Comparison of ENCODE assay signal across 13 cellular contexts in genomic region chr10:12717981-12718707, GRCh38.
DNase-seq lines count a peak whose midpoint lies in the region; ATAC-seq and TF ChIP-seq lines count a peak whose summit lies in the region.
"Had no signal": no experiment of that assay in that cellular context is flagged by ENCODE, and none has a peak within 500 bp of the region (broad histone marks: within the 10 kb centered on the region; RNA-seq: fewer than 3 reads in every experiment).

No MANE protein-coding gene starts in this region.

- intact Hi-C loops in A673 (cut with micrococcal nuclease; ENCODE audit: unreplicated experiment) (loop anchor here (5.0 kb wide), 1 partner anchor 354 kb away; no protein-coding TSS in a partner anchor), lower leg skin (cut with DNase I; ENCODE audit: low total_unique reads) (no loop called here), natural killer cell (cut with micrococcal nuclease) (no loop called here)
- intact Hi-C loops in naive thymus-derived CD4-positive, alpha-beta T cell (cut with micrococcal nuclease): no loop called here

- TF ChIP-seq POLR2A in lower leg skin (IDR thresholded peaks at IDR 0.05): no peak

- peaks cover 34% of the 10 kb centered on the region for H3K4me1 ChIP-seq in A673 (ENCODE audit: insufficient read depth, low read length, poor library complexity, severe bottlenecking)
- no peaks in the 10 kb centered on the region for H3K4me1 ChIP-seq in naive thymus-derived CD4-positive, alpha-beta T cell (ENCODE audit: control insufficient read depth in 2 of 2, insufficient read depth in 2 of 2, low read length in 2 of 2)

- 47 to 51% methylated on average over 12 of the region's 12 CpGs for WGBS in lower leg skin, 2 donors

- H3K36me3 Mint-ChIP-seq in chondrocyte (ENCODE audit: low read depth): peaks cover 1% of the 10 kb centered on the region
- no peaks in the 10 kb centered on the region for H3K36me3 Mint-ChIP-seq in natural killer cell
- H3K36me3 Mint-ChIP-seq in naive thymus-derived CD4-positive, alpha-beta T cell: peaks cover 4 to 18% (median 8%) of the 10 kb centered on the region in 5 donors
- H3K36me3 Mint-ChIP-seq: activated naive CD4-positive, alpha-beta T cell treated with anti-CD3 and anti-CD28 coated beads, Interleukin-2, amount 50 U/mL, for 72 hours had no signal

- TF ChIP-seq CTCF in A673 (conservative IDR thresholded peaks at IDR 0.05; ENCODE audit: low read depth, low read length): peak; percentile 38; the same call in 1 of the 2 replicates
- TF ChIP-seq CTCF in chondrocyte (IDR thresholded peaks at IDR 0.05): peak; percentile 81
- no peak for TF ChIP-seq CTCF in lower leg skin (IDR thresholded peaks at IDR 0.05)
- TF ChIP-seq CTCF in natural killer cell (IDR thresholded peaks at IDR 0.05): no peak

- POLR2A ChIA-PET in A673 (lab: Charles Lee; ENCODE audit: low non-redundant PET): no interaction called here
- POLR2A ChIA-PET in naive thymus-derived CD4-positive, alpha-beta T cell (lab: Charles Lee): no interaction called here

- CTCF ChIA-PET in A673 (lab: Charles Lee): no interaction called here
- CTCF ChIA-PET in naive thymus-derived CD4-positive, alpha-beta T cell (lab: Charles Lee): no interaction called here

- no peak overlapping the region for H3K27ac ChIP-seq in A673 (ENCODE audit: low read depth, low read length, poor library complexity, severe bottlenecking)
- H3K27ac ChIP-seq in naive thymus-derived CD4-positive, alpha-beta T cell (ENCODE audit: low read depth, low read length): no peak overlapping the region
- H3K27ac ChIP-seq: prostate gland had no signal

- H3K4me1 Mint-ChIP-seq in chondrocyte (ENCODE audit: low read depth) (peaks cover 30% of the 10 kb centered on the region), natural killer cell (peaks cover 7 to 17% of the 10 kb centered on the region in 2 donors)
- peaks cover 8 to 14% (median 10%) of the 10 kb centered on the region in 7 donors for H3K4me1 Mint-ChIP-seq in naive thymus-derived CD4-positive, alpha-beta T cell

- no peaks in the 10 kb centered on the region for H3K9me3 ChIP-seq in A673 (ENCODE audit: low read depth, low read length, poor library complexity, severe bottlenecking)
- H3K9me3 ChIP-seq in naive thymus-derived CD4-positive, alpha-beta T cell (ENCODE audit: control insufficient read depth in 2 of 3, low read length in 3 of 3): no peaks in the 10 kb centered on the region
- H3K9me3 ChIP-seq: prostate gland had no signal

- H3K9me3 Mint-ChIP-seq in chondrocyte (ENCODE audit: low read depth) (no peaks in the 10 kb centered on the region), natural killer cell (no peaks in the 10 kb centered on the region)
- peaks cover 0 to 2% (median 0%) of the 10 kb centered on the region in 11 donors for H3K9me3 Mint-ChIP-seq in naive thymus-derived CD4-positive, alpha-beta T cell
- H3K9me3 Mint-ChIP-seq: activated naive CD4-positive, alpha-beta T cell treated with anti-CD3 and anti-CD28 coated beads, Interleukin-2, amount 50 U/mL, for 72 hours had no signal

- no peak overlapping the region for H3K27ac Mint-ChIP-seq in chondrocyte (ENCODE audit: unreplicated experiment)
- no peak overlapping the region for H3K27ac Mint-ChIP-seq in natural killer cell
- H3K27ac Mint-ChIP-seq in naive thymus-derived CD4-positive, alpha-beta T cell: no peak overlapping the region

- TF ChIP-seq RAD21 in Ishikawa (IDR thresholded peaks at IDR 0.05; ENCODE audit: low read depth): peak; percentile 22; the same call in 1 of the 2 replicates

- H3K4me3 ChIP-seq in A673 (ENCODE audit: low read depth, low read length, poor library complexity, severe bottlenecking) (no peak overlapping the region), lower leg skin (ENCODE audit: low read depth, poor library complexity, severe bottlenecking) (no peak overlapping the region)
- H3K4me3 ChIP-seq in naive thymus-derived CD4-positive, alpha-beta T cell (ENCODE audit: low read length): no peak overlapping the region
- H3K4me3 ChIP-seq: prostate gland had no signal

- H3K36me3 ChIP-seq in A673 (ENCODE audit: insufficient read depth, low read length, poor library complexity, severe bottlenecking): no peaks in the 10 kb centered on the region
- H3K36me3 ChIP-seq in naive thymus-derived CD4-positive, alpha-beta T cell (ENCODE audit: control insufficient read depth in 2 of 3, insufficient read depth in 3 of 3, low read length in 3 of 3): no peaks in the 10 kb centered on the region
- H3K36me3 ChIP-seq: prostate gland had no signal

- ATAC-seq in left lobe of liver: peak; percentile 47
- ATAC-seq in natural killer cell: no peak
- no peak for ATAC-seq in naive thymus-derived CD4-positive, alpha-beta T cell

- no TSS peak for BruUV-seq in A673 (replicated peaks; lab: Mats Ljungman, UMichigan)

- H3K4me3 Mint-ChIP-seq in chondrocyte (ENCODE audit: unreplicated experiment) (no peak overlapping the region), natural killer cell (no peak overlapping the region)
- no peak overlapping the region for H3K4me3 Mint-ChIP-seq in naive thymus-derived CD4-positive, alpha-beta T cell

- no peaks in the 10 kb centered on the region for H3K27me3 ChIP-seq in A673 (replicated peaks; ENCODE audit: insufficient read depth, low read depth, low read length, poor library complexity)
- H3K27me3 ChIP-seq in naive thymus-derived CD4-positive, alpha-beta T cell (ENCODE audit: control insufficient read depth in 2 of 2, insufficient read depth in 2 of 2, low read length in 2 of 2): no peaks in the 10 kb centered on the region

- no peak for TF ChIP-seq EP300 in Ishikawa (IDR thresholded peaks at IDR 0.05; ENCODE audit: borderline replicate concordance)

- DNase-seq in A673 (ENCODE audit: low spot score) (no peak), chondrocyte (ENCODE audit: low spot score) (no peak), left lobe of liver (ENCODE audit: low spot score) (no peak), NOMO-1 treated with DMSO at 0.1 percent for 48 hours (lab: John Stamatoyannopoulos, UW; ENCODE audit: unreplicated experiment) (no peak), lower leg skin (ENCODE audit: low spot score in 2 of 2) (no peak), natural killer cell (no peak)
- no peak for DNase-seq in naive thymus-derived CD4-positive, alpha-beta T cell
- DNase-seq: activated CD4-positive, alpha-beta T cell treated with anti-CD3 and anti-CD28 coated beads, Interleukin-2, amount 50 U/mL, for 4 hours; NCI-H510A treated with DMSO at 0.1 percent for 48 hours; stimulated activated CD4-positive, alpha-beta T cell treated with anti-CD3 and anti-CD28 coated beads, Interleukin-4, amount 100 ng/mL, for 4 hours had no signal

- H3K27me3 Mint-ChIP-seq in chondrocyte (ENCODE audit: low read depth) (no peaks in the 10 kb centered on the region), natural killer cell (ENCODE audit: low read depth in 2 of 2) (no peaks in the 10 kb centered on the region)
- H3K27me3 Mint-ChIP-seq in naive thymus-derived CD4-positive, alpha-beta T cell: no peaks in the 10 kb centered on the region

TF ChIP-seq in Ishikawa, 13 proteins besides CTCF, POLR2A, EP300 and RAD21:
- TF ChIP-seq TEAD4 (IDR thresholded peaks at IDR 0.05): no peak
- no peak for TF ChIP-seq CEBPB (IDR thresholded peaks at IDR 0.05)
- no peak for TF ChIP-seq TAF1 (IDR thresholded peaks at IDR 0.05; ENCODE audit: low read depth)
- no peak for TF ChIP-seq YY1 (IDR thresholded peaks at IDR 0.05; ENCODE audit: low read depth)
- TF ChIP-seq, protein P1, sequence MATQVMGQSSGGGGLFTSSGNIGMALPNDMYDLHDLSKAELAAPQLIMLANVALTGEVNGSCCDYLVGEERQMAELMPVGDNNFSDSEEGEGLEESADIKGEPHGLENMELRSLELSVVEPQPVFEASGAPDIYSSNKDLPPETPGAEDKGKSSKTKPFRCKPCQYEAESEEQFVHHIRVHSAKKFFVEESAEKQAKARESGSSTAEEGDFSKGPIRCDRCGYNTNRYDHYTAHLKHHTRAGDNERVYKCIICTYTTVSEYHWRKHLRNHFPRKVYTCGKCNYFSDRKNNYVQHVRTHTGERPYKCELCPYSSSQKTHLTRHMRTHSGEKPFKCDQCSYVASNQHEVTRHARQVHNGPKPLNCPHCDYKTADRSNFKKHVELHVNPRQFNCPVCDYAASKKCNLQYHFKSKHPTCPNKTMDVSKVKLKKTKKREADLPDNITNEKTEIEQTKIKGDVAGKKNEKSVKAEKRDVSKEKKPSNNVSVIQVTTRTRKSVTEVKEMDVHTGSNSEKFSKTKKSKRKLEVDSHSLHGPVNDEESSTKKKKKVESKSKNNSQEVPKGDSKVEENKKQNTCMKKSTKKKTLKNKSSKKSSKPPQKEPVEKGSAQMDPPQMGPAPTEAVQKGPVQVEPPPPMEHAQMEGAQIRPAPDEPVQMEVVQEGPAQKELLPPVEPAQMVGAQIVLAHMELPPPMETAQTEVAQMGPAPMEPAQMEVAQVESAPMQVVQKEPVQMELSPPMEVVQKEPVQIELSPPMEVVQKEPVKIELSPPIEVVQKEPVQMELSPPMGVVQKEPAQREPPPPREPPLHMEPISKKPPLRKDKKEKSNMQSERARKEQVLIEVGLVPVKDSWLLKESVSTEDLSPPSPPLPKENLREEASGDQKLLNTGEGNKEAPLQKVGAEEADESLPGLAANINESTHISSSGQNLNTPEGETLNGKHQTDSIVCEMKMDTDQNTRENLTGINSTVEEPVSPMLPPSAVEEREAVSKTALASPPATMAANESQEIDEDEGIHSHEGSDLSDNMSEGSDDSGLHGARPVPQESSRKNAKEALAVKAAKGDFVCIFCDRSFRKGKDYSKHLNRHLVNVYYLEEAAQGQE (IDR thresholded peaks at IDR 0.05; ENCODE audit: low read depth): no peak
- TF ChIP-seq ZBTB7A (IDR thresholded peaks at IDR 0.05; ENCODE audit: low read depth): no peak
- TF ChIP-seq MAX (IDR thresholded peaks at IDR 0.05): no peak
- no peak for TF ChIP-seq CREB1 (IDR thresholded peaks at IDR 0.05; ENCODE audit: low read depth)
- no peak for TF ChIP-seq EGR1 (IDR thresholded peaks at IDR 0.05)
- no peak for TF ChIP-seq FOXM1 (IDR thresholded peaks at IDR 0.05; ENCODE audit: borderline replicate concordance, low read depth)
- TF ChIP-seq, protein P2, sequence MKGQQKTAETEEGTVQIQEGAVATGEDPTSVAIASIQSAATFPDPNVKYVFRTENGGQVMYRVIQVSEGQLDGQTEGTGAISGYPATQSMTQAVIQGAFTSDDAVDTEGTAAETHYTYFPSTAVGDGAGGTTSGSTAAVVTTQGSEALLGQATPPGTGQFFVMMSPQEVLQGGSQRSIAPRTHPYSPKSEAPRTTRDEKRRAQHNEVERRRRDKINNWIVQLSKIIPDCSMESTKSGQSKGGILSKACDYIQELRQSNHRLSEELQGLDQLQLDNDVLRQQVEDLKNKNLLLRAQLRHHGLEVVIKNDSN (IDR thresholded peaks at IDR 0.05): no peak
- no peak for TF ChIP-seq NFIC (IDR thresholded peaks at IDR 0.05)
- TF ChIP-seq TCF12 (IDR thresholded peaks at IDR 0.05; ENCODE audit: low read depth): no peak

Comparison
In these comparisons a context has a peak if more than half of its experiments do, and no peak if none do; other contexts are left out.
1. CTCF ChIP-seq: peak in A673 (single experiment) and chondrocyte (single experiment); none in lower leg skin (0 of 3) and natural killer cell (single experiment).